8 cellular contexts compared by ENCODE assay signal in the genomic region with DNA sequence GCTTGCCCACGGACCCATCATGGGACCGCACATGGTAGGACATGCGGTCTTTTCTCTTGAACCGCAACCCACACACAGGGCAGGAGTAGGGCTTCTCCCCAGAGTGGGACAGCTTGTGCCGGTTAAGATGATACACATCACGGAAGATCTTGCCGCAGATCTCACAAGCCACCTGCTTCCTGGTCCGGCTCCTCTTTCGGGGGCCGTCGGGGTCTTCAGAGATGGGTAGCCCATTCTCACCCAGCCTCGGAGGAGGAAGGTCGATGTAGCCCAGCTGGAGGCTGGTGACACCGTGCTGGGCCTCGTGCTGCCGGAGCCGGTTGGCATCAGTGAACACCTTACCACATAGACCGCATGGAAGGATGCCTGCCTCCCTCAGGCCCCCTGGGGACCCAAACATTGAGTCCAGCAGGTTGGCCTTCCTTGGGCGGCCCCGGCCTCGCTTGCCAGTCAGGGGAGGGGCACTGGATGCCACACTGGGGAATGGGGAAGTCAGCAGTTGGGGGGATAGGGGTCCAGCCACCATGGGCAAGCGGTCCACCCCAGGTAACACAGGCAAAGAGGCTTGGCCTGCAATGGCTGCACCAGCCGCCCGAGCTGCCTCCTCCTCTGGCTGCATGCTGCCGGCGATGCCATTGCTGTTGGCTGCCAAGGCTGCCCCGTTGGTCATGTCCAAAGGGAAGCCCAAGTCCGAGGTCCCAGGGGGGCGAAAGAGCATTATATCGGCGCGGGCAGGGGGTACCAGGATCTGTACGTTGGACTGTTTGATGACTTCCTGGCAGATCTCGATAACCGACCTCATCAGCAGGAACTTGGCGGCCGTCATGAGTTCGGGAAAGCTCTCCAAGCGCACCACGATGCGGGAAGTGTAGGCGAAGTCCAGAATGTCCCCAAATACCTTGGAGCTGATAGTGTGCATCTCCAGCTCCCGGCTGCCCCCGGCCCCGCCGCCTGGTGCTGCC. TPM values are rescaled to one million over a fixed set of nuclear protein-coding genes. Genes with fewer than 3 reads are reported as not detected.
DNase-seq lines count a peak whose midpoint lies in the region; ATAC-seq and TF ChIP-seq lines count a peak whose summit lies in the region.

No MANE protein-coding gene starts in this region.

- TF ChIP-seq POLR2A in thyroid gland (IDR thresholded peaks at IDR 0.05) = no peak

- intact Hi-C loops in thyroid gland (cut with DNase I) = loop anchor here (2.0 to 10.0 kb wide), 3 partner anchors 54 to 320 kb away; partner anchors contain the start of genes DRG1, PISD and SFI1

- no peaks in the 10 kb centered on the region for H3K27me3 Mint-ChIP-seq in effector memory CD8-positive, alpha-beta T cell

- peaks cover 52 to 58% of the 10 kb centered on the region in 2 donors for H3K4me1 Mint-ChIP-seq in effector memory CD8-positive, alpha-beta T cell (ENCODE audit: low read depth in 2 of 2)

- peaks cover 42% of the 10 kb centered on the region for H3K36me3 Mint-ChIP-seq in effector memory CD8-positive, alpha-beta T cell (ENCODE audit: insufficient read depth)

- H3K9me3 ChIP-seq in mucosa of stomach (ENCODE audit: control insufficient read depth, low read length) (no peaks in the 10 kb centered on the region), thyroid gland (no peaks in the 10 kb centered on the region)

- H3K4me1 ChIP-seq in mucosa of stomach (ENCODE audit: control insufficient read depth, insufficient read depth, low read length) (peaks cover 51% of the 10 kb centered on the region), thyroid gland (peaks cover 58 to 61% of the 10 kb centered on the region in 2 donors)

- ATAC-seq in effector memory CD8-positive, alpha-beta T cell (replicated peaks) = no peak
- ATAC-seq in HG03442 (IDR thresholded peaks at IDR 0.05; ENCODE audit: unreplicated experiment) = no peak

- peak overlapping the region; percentile 91 to 93 for H3K27ac Mint-ChIP-seq in effector memory CD8-positive, alpha-beta T cell

- peak; percentile 30 for DNase-seq in NCI-H82 (lab: John Stamatoyannopoulos, UW)
- DNase-seq in NCI-H82 treated with DMSO at 0.1 percent for 48 hours (lab: John Stamatoyannopoulos, UW; ENCODE audit: unreplicated experiment) = no peak
- peak; percentile 22 to 32 for DNase-seq in activated CD4-positive, alpha-beta T cell treated with anti-CD3 and anti-CD28 coated beads for 4 hours
- DNase-seq in effector memory CD8-positive, alpha-beta T cell = peak; percentile 6 to 23 (median 7)
- peak; percentile 50 to 56 for DNase-seq in thyroid gland
- DNase-seq in AG20443 (ENCODE audit: low spot score) = no peak

- no peaks in the 10 kb centered on the region for H3K27me3 ChIP-seq in mucosa of stomach (ENCODE audit: control insufficient read depth, insufficient read depth, low read length)
- H3K27me3 ChIP-seq in thyroid gland = no peaks in the 10 kb centered on the region

- no peaks in the 10 kb centered on the region for H3K9me3 Mint-ChIP-seq in effector memory CD8-positive, alpha-beta T cell

- no peak for TF ChIP-seq CTCF in thyroid gland (IDR thresholded peaks at IDR 0.05)

- H3K27ac ChIP-seq in thyroid gland = peak overlapping the region; percentile 90 to 98 (median 94)

- H3K36me3 ChIP-seq in mucosa of stomach (ENCODE audit: control insufficient read depth, insufficient read depth, low read length) (peaks cover 6% of the 10 kb centered on the region), thyroid gland (peaks cover 0 to 4% of the 10 kb centered on the region in 2 donors)

- H3K4me3 ChIP-seq in mucosa of stomach (ENCODE audit: low read length) = peak overlapping the region; percentile 31
- H3K4me3 ChIP-seq in thyroid gland (replicated peaks in 1 of 3) = peak overlapping the region in 2 of 3 donors; percentile 30 to 55

- peak overlapping the region; percentile 78 to 87 for H3K4me3 Mint-ChIP-seq in effector memory CD8-positive, alpha-beta T cell

- 27 to 29% methylated on average over 15 to 32 of the region's 46 CpGs for WGBS in thyroid gland, 2 donors

- peak overlapping the region; percentile 73 for H3K9ac ChIP-seq in mucosa of stomach (ENCODE audit: low read length)

RNA-seq across cellular contexts. Expression of gene PATZ1, which starts 1.5 kb away (rescaled TPM):
- total RNA-seq in thyroid gland = 10 to 100 TPM; 33.6 to 54.7 (median 46.1) TPM

RNA-seq across cellular contexts. Expression of gene PIK3IP1, which starts 52.4 kb away (rescaled TPM):
- 10 to 100 TPM; 39.8 to 88.4 (median 48.1) TPM for total RNA-seq in thyroid gland

RNA-seq across cellular contexts. Expression of gene DRG1, which starts 54.8 kb away (rescaled TPM):
- 10 to 100 TPM; 57.7 to 67.6 (median 66.3) TPM for total RNA-seq in thyroid gland

Comparison
In these comparisons a context has a peak if more than half of its experiments do, and no peak if none do; other contexts are left out.
1. DNase-seq: peak in NCI-H82 (single experiment), activated CD4-positive, alpha-beta T cell treated with anti-CD3 and anti-CD28 coated beads for 4 hours (2 of 2), effector memory CD8-positive, alpha-beta T cell (3 of 3) and thyroid gland (2 of 2); none in NCI-H82 treated with DMSO at 0.1 percent for 48 hours (single experiment) and AG20443 (single experiment).